20 cellular contexts compared by ENCODE assay signal in genomic region chr7:4825081-4825480, GRCh38. TPM values are rescaled to one million over a fixed set of nuclear protein-coding genes. Genes with fewer than 3 reads are reported as not detected.
"Had no signal": no experiment of that assay in that cellular context is flagged by ENCODE, and none has a peak within 500 bp of the region (broad histone marks: within the 10 kb centered on the region; RNA-seq: fewer than 3 reads in every experiment).

No MANE protein-coding gene starts in this region.

- H3K4me1 Mint-ChIP-seq: central memory CD8-positive, alpha-beta T cell had no signal

- ATAC-seq: gastroesophageal sphincter; left colon; left ventricle myocardium superior; natural killer cell treated with Interleukin-12 subunit alpha and Interleukin-12 subunit beta and Interleukin-15 and Interleukin-18, amount 100 ng/mL, for 72 hours had no signal

- H3K4me3 ChIP-seq: esophagus squamous epithelium, gastroesophageal sphincter, lung, right atrium auricular region, sigmoid colon, skin epidermis, tibial artery, upper lobe of left lung had no signal

- H3K4me1 ChIP-seq: sigmoid colon, upper lobe of left lung had no signal

- H3K9me3 Mint-ChIP-seq: central memory CD8-positive, alpha-beta T cell; dendritic cell treated with granulocyte-macrophage colony-stimulating factor and Interleukin-4, amounts not matched to agents 40 ng/mL and 50 ng/mL, for 4 days; natural killer cell treated with Interleukin-12 subunit alpha and Interleukin-12 subunit beta and Interleukin-15 and Interleukin-18, amount 100 ng/mL, for 72 hours had no signal

- H3K27ac ChIP-seq: esophagus squamous epithelium, gastroesophageal sphincter, right atrium auricular region, sigmoid colon, skin epidermis, tibial artery, upper lobe of left lung had no signal

- H3K27ac Mint-ChIP-seq: dendritic cell treated with granulocyte-macrophage colony-stimulating factor and Interleukin-4, amounts not matched to agents 40 ng/mL and 50 ng/mL, for 4 days; natural killer cell treated with Interleukin-12 subunit alpha and Interleukin-12 subunit beta and Interleukin-15 and Interleukin-18, amount 100 ng/mL, for 72 hours had no signal

- H3K9me3 ChIP-seq: esophagus squamous epithelium, gastroesophageal sphincter, right atrium auricular region, sigmoid colon, tibial artery, upper lobe of left lung had no signal

- H3K27me3 ChIP-seq: esophagus squamous epithelium, right atrium auricular region, sigmoid colon, tibial artery, upper lobe of left lung had no signal

- DNase-seq: esophagus squamous epithelium; foreskin fibroblast; glutamatergic neuron; left colon; left ventricle myocardium superior; mesenchymal stem cell; midbrain; sigmoid colon; stimulated activated CD4-positive, alpha-beta T cell treated with anti-CD3 and anti-CD28 coated beads, Interleukin-12 subunit alpha, Interleukin-12 subunit beta, amount 100 ng/mL, for 4 hours; stimulated activated naive CD4-positive, alpha-beta T cell treated with Interleukin-2 at 50 U/mL for 16 hours; tibial artery had no signal

- H3K36me3 Mint-ChIP-seq: natural killer cell treated with Interleukin-12 subunit alpha and Interleukin-12 subunit beta and Interleukin-15 and Interleukin-18, amount 100 ng/mL, for 72 hours had no signal

- H3K4me3 Mint-ChIP-seq: central memory CD8-positive, alpha-beta T cell; dendritic cell treated with granulocyte-macrophage colony-stimulating factor and Interleukin-4, amounts not matched to agents 40 ng/mL and 50 ng/mL, for 4 days; natural killer cell treated with Interleukin-12 subunit alpha and Interleukin-12 subunit beta and Interleukin-15 and Interleukin-18, amount 100 ng/mL, for 72 hours had no signal

- H3K36me3 ChIP-seq: esophagus squamous epithelium, right atrium auricular region, sigmoid colon, tibial artery had no signal

RNA-seq across cellular contexts. Expression of gene PAPOLB, which starts 36.7 kb away (rescaled TPM):
- total RNA-seq: epithelial cell of proximal tubule had no signal
